ENCODE assay signal across 5 cellular contexts in genomic region chr10:83252169-83252568, GRCh38.
"Had no signal": no experiment of that assay in that cellular context is flagged by ENCODE, and none has a peak within 500 bp of the region (broad histone marks: within the 10 kb centered on the region; RNA-seq: fewer than 3 reads in every experiment).

No MANE protein-coding gene starts in this region.

- H3K4me3 ChIP-seq: K562 had no signal

- FAIRE-seq: HTR-8/SVneo, K562 had no signal

- ATAC-seq: K562 had no signal

- DNase-seq: IMR-90, KBM-7 had no signal

- H3K27ac ChIP-seq: HL-60 had no signal
